8 cellular contexts compared by ENCODE assay signal in the genomic region with DNA sequence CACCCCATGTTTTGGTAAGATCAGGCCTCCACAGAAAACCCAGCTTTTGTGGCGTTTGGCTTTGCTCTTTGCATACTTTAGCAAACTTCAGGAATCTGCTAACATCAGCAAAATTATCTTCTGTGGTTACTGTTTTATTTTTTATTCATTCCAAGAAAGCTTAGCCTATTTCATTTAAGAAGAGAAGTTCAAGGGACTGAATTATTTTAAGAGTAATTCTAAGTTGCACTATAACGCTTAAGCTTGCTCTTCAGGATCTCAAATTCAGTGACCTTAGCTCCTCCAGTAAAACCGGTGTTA. TPM values are rescaled to one million over a fixed set of nuclear protein-coding genes. Genes with fewer than 3 reads are reported as not detected.
A peak's percentile ranks its signal among the peaks of the same experiment; 100 is the strongest.
DNase-seq lines count a peak whose midpoint lies in the region; ATAC-seq, FAIRE-seq and TF ChIP-seq lines count a peak whose summit lies in the region.

No MANE protein-coding gene starts in this region.

- H3K4me1 ChIP-seq in HCT116 (ENCODE audit: control insufficient read depth in 1 of 2, insufficient read depth in 2 of 2, low read length in 2 of 2) (peaks cover 7 to 14% of the 10 kb centered on the region in 2 experiments), right atrium auricular region (peaks cover 0 to 10% of the 10 kb centered on the region in 2 donors), skeletal muscle tissue (ENCODE audit: control insufficient read depth in 3 of 3, insufficient read depth in 3 of 3, low read length in 3 of 3) (peaks cover 0 to 9% (median 6%) of the 10 kb centered on the region in 3 donors)

- intact Hi-C loops in HCT116 (cut with micrococcal nuclease) = no loop called here
- intact Hi-C loops in activated T-helper 1 cell treated with anti-CD3 and anti-CD28 coated beads, Interleukin-12 subunit alpha, Interleukin-12 subunit beta, Interleukin-2, Interleukin-4 antibody, amounts not matched to agents 30 ng/mL and 10 ng/mL and 1 ng/mL, durations not matched to agents 14 hours and 24 hours and 36 hours (cut with micrococcal nuclease) = loop anchor here (2.0 to 5.0 kb wide), 2 partner anchors 27 to 99 kb away; a partner anchor contains a TSS

- H3K36me3 ChIP-seq in HCT116 (ENCODE audit: control insufficient read depth in 1 of 2, insufficient read depth in 2 of 2, low read length in 2 of 2) = no peaks in the 10 kb centered on the region
- H3K36me3 ChIP-seq in right atrium auricular region = no peaks in the 10 kb centered on the region
- peaks cover 0 to 2% (median 0%) of the 10 kb centered on the region in 3 donors for H3K36me3 ChIP-seq in skeletal muscle tissue (ENCODE audit: control insufficient read depth in 3 of 3, insufficient read depth in 3 of 3, low read length in 3 of 3)

- no peak for DNase-seq in HCT116 (ENCODE audit: low read depth, low spot score)
- no peak for DNase-seq in activated T-helper 1 cell treated with anti-CD3 and anti-CD28 coated beads, Interleukin-12 subunit alpha, Interleukin-12 subunit beta, Interleukin-2, Interleukin-4 antibody, amounts not matched to agents 30 ng/mL and 10 ng/mL and 1 ng/mL, durations not matched to agents 14 hours and 24 hours and 36 hours (ENCODE audit: low spot score)
- DNase-seq in right atrium auricular region (ENCODE audit: low spot score) = no peak
- no peak for DNase-seq in D721Med (ENCODE audit: insufficient read length, low spot score)

- H3K79me2 ChIP-seq in HCT116 (ENCODE audit: insufficient read depth, low read length) = no peaks in the 10 kb centered on the region

- H2AFZ ChIP-seq in HCT116 (ENCODE audit: low read depth, low read length, poor library complexity, severe bottlenecking) = peak overlapping the region; percentile 34

- H3K27me3 ChIP-seq in HCT116 (ENCODE audit: insufficient read depth, low read length) (no peaks in the 10 kb centered on the region), right atrium auricular region (no peaks in the 10 kb centered on the region), skeletal muscle tissue (ENCODE audit: control insufficient read depth in 3 of 3, insufficient read depth in 3 of 3, low read length in 3 of 3) (peaks cover 20 to 24% (median 21%) of the 10 kb centered on the region in 3 donors)

- CTCF ChIA-PET in HCT116 (lab: Charles Lee) = interaction anchor here (1.3 kb wide), 2 partner anchors 20 to 171 kb away, joined by 6 read pairs; no protein-coding TSS in a partner anchor

- peak overlapping the region; percentile 84 for H3K4me3 Mint-ChIP-seq in activated T-helper 1 cell treated with anti-CD3 and anti-CD28 coated beads, Interleukin-12 subunit alpha, Interleukin-12 subunit beta, Interleukin-2, Interleukin-4 antibody, amounts not matched to agents 30 ng/mL and 10 ng/mL and 1 ng/mL, durations not matched to agents 14 hours and 24 hours and 36 hours

- RAD21 ChIA-PET in HCT116 (lab: Charles Lee; ENCODE audit: low non-redundant PET in 1 of 2, low total read pairs in 2 of 2, uncharacterized antibody in 2 of 2, unreplicated experiment in 2 of 2) = no interaction called here

- peaks cover 23% of the 10 kb centered on the region for H3K4me1 Mint-ChIP-seq in activated T-helper 1 cell treated with anti-CD3 and anti-CD28 coated beads, Interleukin-12 subunit alpha, Interleukin-12 subunit beta, Interleukin-2, Interleukin-4 antibody, amounts not matched to agents 30 ng/mL and 10 ng/mL and 1 ng/mL, durations not matched to agents 14 hours and 24 hours and 36 hours (ENCODE audit: low read depth)

- peaks cover 4% of the 10 kb centered on the region for H3K36me3 Mint-ChIP-seq in activated T-helper 1 cell treated with anti-CD3 and anti-CD28 coated beads, Interleukin-12 subunit alpha, Interleukin-12 subunit beta, Interleukin-2, Interleukin-4 antibody, amounts not matched to agents 30 ng/mL and 10 ng/mL and 1 ng/mL, durations not matched to agents 14 hours and 24 hours and 36 hours (ENCODE audit: low read depth)

- H3K27ac ChIP-seq in HCT116 (ENCODE audit: low read depth, low read length) (peak overlapping the region; percentile 82; the same call in 1 of the 2 replicates), right atrium auricular region (peak overlapping the region; percentile 76 to 78), skeletal muscle tissue (ENCODE audit: low read depth, low read length) (peak overlapping the region; percentile 33)

- H3K4me2 ChIP-seq in HCT116 (ENCODE audit: low read length) = peak overlapping the region; percentile 93

- POLR2A ChIA-PET in HCT116 (lab: Charles Lee) = no interaction called here

- no peak for TF ChIP-seq POLR2A in HCT116 (IDR thresholded peaks at IDR 0.05; ENCODE audit: borderline replicate concordance, extremely low read depth, insufficient read depth, insufficient read length)

- no peak for TF ChIP-seq RAD21 in HCT116 (IDR thresholded peaks at IDR 0.05; ENCODE audit: low read depth)

- peak overlapping the region; percentile 63 to 76 for H3K4me3 ChIP-seq in HCT116 (replicated peaks in 1 of 2; ENCODE audit: low read depth in 1 of 2, low read length in 2 of 2)
- peak overlapping the region; percentile 64 to 75 for H3K4me3 ChIP-seq in right atrium auricular region
- H3K4me3 ChIP-seq in skeletal muscle tissue (ENCODE audit: low read length in 3 of 3) = peak overlapping the region in 2 of 3 donors; percentile 44 to 74

- no peak for FAIRE-seq in D721Med (lab: Jason Lieb, UNC)

- no peaks in the 10 kb centered on the region for H3K9me2 ChIP-seq in HCT116 (ENCODE audit: insufficient read depth)

- no peaks in the 10 kb centered on the region for H3K9me3 ChIP-seq in HCT116 (ENCODE audit: control insufficient read depth in 1 of 2, insufficient read depth in 1 of 2, low read depth in 1 of 2, low read length in 2 of 2)
- H3K9me3 ChIP-seq in right atrium auricular region = no peaks in the 10 kb centered on the region
- H3K9me3 ChIP-seq in skeletal muscle tissue (ENCODE audit: control insufficient read depth in 3 of 3, low read length in 3 of 3) = no peaks in the 10 kb centered on the region

- no peak for ATAC-seq in HCT116
- no peak for ATAC-seq in HG03439 (IDR thresholded peaks at IDR 0.05; ENCODE audit: unreplicated experiment)
- ATAC-seq in GM21576 (IDR thresholded peaks at IDR 0.05; ENCODE audit: unreplicated experiment) = no peak
- ATAC-seq in HG03196 (IDR thresholded peaks at IDR 0.05; ENCODE audit: unreplicated experiment) = no peak

- H3K9me3 Mint-ChIP-seq in activated T-helper 1 cell treated with anti-CD3 and anti-CD28 coated beads, Interleukin-12 subunit alpha, Interleukin-12 subunit beta, Interleukin-2, Interleukin-4 antibody, amounts not matched to agents 30 ng/mL and 10 ng/mL and 1 ng/mL, durations not matched to agents 14 hours and 24 hours and 36 hours = no peaks in the 10 kb centered on the region

- peaks cover 9% of the 10 kb centered on the region for H3K27me3 Mint-ChIP-seq in activated T-helper 1 cell treated with anti-CD3 and anti-CD28 coated beads, Interleukin-12 subunit alpha, Interleukin-12 subunit beta, Interleukin-2, Interleukin-4 antibody, amounts not matched to agents 30 ng/mL and 10 ng/mL and 1 ng/mL, durations not matched to agents 14 hours and 24 hours and 36 hours (ENCODE audit: insufficient read depth)

- BruUV-seq in HCT116 (replicated peaks; lab: Mats Ljungman, UMichigan) = no TSS peak

- no peaks in the 10 kb centered on the region for H4K20me1 ChIP-seq in HCT116 (ENCODE audit: insufficient read depth)

- peak overlapping the region; percentile 67 for H3K9ac ChIP-seq in HCT116 (ENCODE audit: low read length)
- H3K9ac ChIP-seq in skeletal muscle tissue (ENCODE audit: low read depth in 1 of 3, low read length in 3 of 3) = peak overlapping the region in 1 of 3 donors; percentile 77

- no peak for TF ChIP-seq CTCF in HCT116 (IDR thresholded peaks at IDR 0.05 in 2 of 3, conservative IDR thresholded peaks at IDR 0.05 in 1 of 3; ENCODE audit: borderline replicate concordance in 1 of 3, insufficient read depth in 1 of 3, low read depth in 2 of 3, low read length in 2 of 3)
- TF ChIP-seq CTCF in right atrium auricular region (IDR thresholded peaks at IDR 0.05) = no peak
- no peak for TF ChIP-seq CTCF in D721Med (IDR thresholded peaks at IDR 0.05; ENCODE audit: insufficient read depth, missing control alignments)

- H3K27ac Mint-ChIP-seq in activated T-helper 1 cell treated with anti-CD3 and anti-CD28 coated beads, Interleukin-12 subunit alpha, Interleukin-12 subunit beta, Interleukin-2, Interleukin-4 antibody, amounts not matched to agents 30 ng/mL and 10 ng/mL and 1 ng/mL, durations not matched to agents 14 hours and 24 hours and 36 hours = peak overlapping the region; percentile 75

TF ChIP-seq in HCT116, 20 proteins besides CTCF, POLR2A, EP300 and RAD21:
- TF ChIP-seq EGR1 (IDR thresholded peaks at IDR 0.05; ENCODE audit: low read depth) = no peak
- TF ChIP-seq EZH2 (IDR thresholded peaks at IDR 0.05) = no peak
- no peak for TF ChIP-seq SRF (IDR thresholded peaks at IDR 0.05; ENCODE audit: low read depth)
- TF ChIP-seq CEBPB (IDR thresholded peaks at IDR 0.05; ENCODE audit: low read depth) = no peak
- no peak for TF ChIP-seq YY1 (IDR thresholded peaks at IDR 0.05; ENCODE audit: extremely low read depth, insufficient replicate concordance, low read depth, low read length)
- no peak for TF ChIP-seq ZFX (IDR thresholded peaks at IDR 0.05)

RNA-seq across cellular contexts. Expression of a gene that starts 1.1 kb away (rescaled TPM):
- total RNA-seq in HCT116 (2021; ENCODE audit: unreplicated experiment) = 4.8 TPM
- 2.1 and 2.5 TPM in 2 replicates for polyA plus RNA-seq in HCT116 (2012)
- 0.71 and 0.91 TPM in 2 replicates for total RNA-seq in activated T-helper 1 cell treated with anti-CD3 and anti-CD28 coated beads, Interleukin-12 subunit alpha, Interleukin-12 subunit beta, Interleukin-2, Interleukin-4 antibody, amounts not matched to agents 30 ng/mL and 10 ng/mL and 1 ng/mL, durations not matched to agents 14 hours and 24 hours and 36 hours
- total RNA-seq in right atrium auricular region = 1 to 10 TPM; 3.5 TPM
- 1.6 TPM for total RNA-seq in skeletal muscle tissue

RNA-seq across cellular contexts. Expression of a gene that starts 45.3 kb away (rescaled TPM):
- total RNA-seq in HCT116 (2021; ENCODE audit: unreplicated experiment) (not detected), right atrium auricular region (under 1 TPM in 1 of 2 donors, not detected in 1; 0.24 TPM), skeletal muscle tissue (under 0.01 TPM)
- not detected in 2 replicates for polyA plus RNA-seq in HCT116 (2012)
- total RNA-seq in activated T-helper 1 cell treated with anti-CD3 and anti-CD28 coated beads, Interleukin-12 subunit alpha, Interleukin-12 subunit beta, Interleukin-2, Interleukin-4 antibody, amounts not matched to agents 30 ng/mL and 10 ng/mL and 1 ng/mL, durations not matched to agents 14 hours and 24 hours and 36 hours = 8.5 and 8.7 TPM in 2 replicates
